ENCODE assay signal across 11 cellular contexts in genomic region chr20:50149481-50150254, GRCh38. TPM values are rescaled to one million over a fixed set of nuclear protein-coding genes. Genes with fewer than 3 reads are reported as not detected.
DNase-seq lines count a peak whose midpoint lies in the region; ATAC-seq, FAIRE-seq and TF ChIP-seq lines count a peak whose summit lies in the region.
"Had no signal": no experiment of that assay in that cellular context is flagged by ENCODE, and none has a peak within 500 bp of the region (broad histone marks: within the 10 kb centered on the region; RNA-seq: fewer than 3 reads in every experiment).

No MANE protein-coding gene starts in this region.

- H2BK120ac ChIP-seq in H9 (ENCODE audit: low read depth, low read length, poor library complexity, severe bottlenecking) (no peak overlapping the region), neuronal stem cell (ENCODE audit: low read depth, low read length) (no peak overlapping the region)

- CTCF ChIA-PET in A549 (lab: Yijun Ruan, JAX), result interaction anchor here (0.5 to 9.3 kb wide), 10 partner anchors 9 to 608 kb away, joined by 3 to 161 read pairs (median 4); no protein-coding TSS in a partner anchor
- CTCF ChIA-PET in mammary epithelial cell (lab: Charles Lee; ENCODE audit: low non-redundant PET), result no interaction called here

- H3K4me3 ChIP-seq in A549 (no peak overlapping the region), mammary epithelial cell (replicated peaks in 1 of 3; ENCODE audit: insufficient read depth in 1 of 3, low read depth in 2 of 3, low read length in 3 of 3) (no peak overlapping the region), neuronal stem cell (ENCODE audit: low read length in 2 of 2) (no peak overlapping the region)
- H3K4me3 ChIP-seq: ascending aorta had no signal

- peak overlapping the region; percentile 41 to 54 (median 53); a peak in 3 of 7 replicates for H3K27ac Mint-ChIP-seq in H9

- ATAC-seq in A549, result no peak
- no peak for ATAC-seq in GM21737 (IDR thresholded peaks at IDR 0.05; ENCODE audit: unreplicated experiment)

- H3K27ac ChIP-seq in A549, result peak overlapping the region in 1 of 2 experiments; percentile 95; a peak in 3 of 6 replicates
- H3K27ac ChIP-seq in H9 (ENCODE audit: insufficient read length, low read depth, low read length), result no peak overlapping the region
- no peak overlapping the region for H3K27ac ChIP-seq in mammary epithelial cell (ENCODE audit: insufficient read depth, low read depth, low read length)
- H3K27ac ChIP-seq in neuronal stem cell (replicated peaks; ENCODE audit: low read length), result no peak overlapping the region

- no peak overlapping the region for H2BK15ac ChIP-seq in H9 (ENCODE audit: low read depth, low read length)
- no peak overlapping the region for H2BK15ac ChIP-seq in neuronal stem cell (ENCODE audit: low read length)

- H3K23ac ChIP-seq in H9 (ENCODE audit: insufficient read length, low read depth, low read length) (no peak overlapping the region), neuronal stem cell (ENCODE audit: low read depth, low read length, poor library complexity) (no peak overlapping the region)

- peaks cover 47 to 62% of the 10 kb centered on the region in 2 experiments for H3K4me1 Mint-ChIP-seq in H9

- TF ChIP-seq CTCF in A549 (IDR thresholded peaks at IDR 0.05) (no peak), H9 (conservative IDR thresholded peaks at IDR 0.05) (no peak), mammary epithelial cell (conservative IDR thresholded peaks at IDR 0.05 in 1 of 2, IDR thresholded peaks at IDR 0.05 in 1 of 2; ENCODE audit: extremely low read depth in 1 of 2, insufficient read depth in 1 of 2, low read depth in 1 of 2, low read length in 2 of 2) (no peak)

- intact Hi-C loops in mammary epithelial cell (cut with micrococcal nuclease), result no loop called here

- no peak overlapping the region for H2AK5ac ChIP-seq in H9 (ENCODE audit: insufficient read length, low read length)
- H2AK5ac ChIP-seq in neuronal stem cell (ENCODE audit: low read depth, low read length), result no peak overlapping the region

- peaks cover 7% of the 10 kb centered on the region for H3K27me3 Mint-ChIP-seq in H9 (ENCODE audit: low read depth)

- H2BK5ac ChIP-seq in H9 (ENCODE audit: insufficient read length, low read length) (no peak overlapping the region), neuronal stem cell (ENCODE audit: low read length) (no peak overlapping the region)

- peaks cover 66% of the 10 kb centered on the region for H3K4me1 ChIP-seq in A549
- peaks cover 24% of the 10 kb centered on the region; the same call in 1 of the 2 replicates for H3K4me1 ChIP-seq in H9 (ENCODE audit: insufficient read depth, low read length)
- peaks cover 63% of the 10 kb centered on the region for H3K4me1 ChIP-seq in mammary epithelial cell (ENCODE audit: insufficient read depth, low read length)
- H3K4me1 ChIP-seq in neuronal stem cell (ENCODE audit: control insufficient read depth in 2 of 2, insufficient read depth in 1 of 2, low read depth in 1 of 2, low read length in 2 of 2), result peaks cover 24 to 27% of the 10 kb centered on the region in 2 donors

- no peaks in the 10 kb centered on the region for H3K9me3 ChIP-seq in A549
- H3K9me3 ChIP-seq in H9 (ENCODE audit: control insufficient read depth, low read depth, low read length), result no peaks in the 10 kb centered on the region
- no peaks in the 10 kb centered on the region for H3K9me3 ChIP-seq in mammary epithelial cell (replicated peaks; ENCODE audit: insufficient read depth, low read length)
- no peaks in the 10 kb centered on the region for H3K9me3 ChIP-seq in neuronal stem cell (replicated peaks in 1 of 2; ENCODE audit: control insufficient read depth in 2 of 2, insufficient read depth in 1 of 2, low read depth in 1 of 2, low read length in 2 of 2)
- H3K9me3 ChIP-seq: ascending aorta had no signal

- no peak for TF ChIP-seq POLR2A in A549 (IDR thresholded peaks at IDR 0.05; ENCODE audit: low read length)

- H3K23me2 ChIP-seq in H9 (ENCODE audit: insufficient read length, low read depth, low read length, poor library complexity, severe bottlenecking), result peaks cover 8% of the 10 kb centered on the region

- H4K5ac ChIP-seq in H9 (ENCODE audit: insufficient read length, low read depth, low read length), result no peak overlapping the region

- H3K9me3 Mint-ChIP-seq in H9, result no peaks in the 10 kb centered on the region

- FAIRE-seq in A549 (lab: Jason Lieb, UNC), result no peak
- FAIRE-seq: GM18507 had no signal

- no peak for DNase-seq in A549 (ENCODE audit: low read depth in 1 of 2, low spot score in 1 of 2)
- no peak for DNase-seq in H9
- no peak for DNase-seq in mammary epithelial cell
- no peak for DNase-seq in neuronal stem cell (ENCODE audit: low spot score)
- DNase-seq in dermis blood vessel endothelial cell, result no peak
- DNase-seq in COLO829 (ENCODE audit: low spot score), result no peak
- no peak for DNase-seq in islet precursor cell
- DNase-seq: NCI-H2171 had no signal

- H3K36me3 ChIP-seq in mammary epithelial cell (ENCODE audit: insufficient read depth, low read length) (peaks cover 17% of the 10 kb centered on the region), neuronal stem cell (replicated peaks in 1 of 2; ENCODE audit: control insufficient read depth in 2 of 2, insufficient read depth in 2 of 2, low read length in 2 of 2) (peaks cover 7 to 49% of the 10 kb centered on the region in 2 donors)

- H4K20me1 ChIP-seq in H9 (ENCODE audit: control insufficient read depth, insufficient read depth, insufficient read length) (no peaks in the 10 kb centered on the region), mammary epithelial cell (ENCODE audit: insufficient read depth, low read length) (no peaks in the 10 kb centered on the region)

- dilution Hi-C loops in mammary epithelial cell (cut with HindIII; ENCODE audit: low sequenced_read_pairs), result no loop called here

- TF ChIP-seq RAD21 in A549 (conservative IDR thresholded peaks at IDR 0.05 in 1 of 2, IDR thresholded peaks at IDR 0.05 in 1 of 2), result no peak

- no peak overlapping the region for H2BK20ac ChIP-seq in H9 (ENCODE audit: low read depth, low read length, poor library complexity, severe bottlenecking)

- H3K79me1 ChIP-seq in H9 (ENCODE audit: insufficient read depth, low read depth, low read length, poor library complexity, severe bottlenecking), result peaks cover 14% of the 10 kb centered on the region
- H3K79me1 ChIP-seq in neuronal stem cell (ENCODE audit: low read depth, low read length), result peaks cover 11% of the 10 kb centered on the region

- H3T11ph ChIP-seq in H9 (ENCODE audit: low read length), result no peak overlapping the region

- H3K18ac ChIP-seq in H9 (ENCODE audit: insufficient read length, low read depth, low read length) (no peak overlapping the region), neuronal stem cell (ENCODE audit: low read length) (no peak overlapping the region)

- no TSS peak for BruUV-seq in mammary epithelial cell (replicated peaks; lab: Mats Ljungman, UMichigan)

- H3K14ac ChIP-seq in H9 (ENCODE audit: insufficient read depth, low read length) (no peak overlapping the region), neuronal stem cell (ENCODE audit: low read length) (no peak overlapping the region)

- POLR2A ChIA-PET in A549 (lab: Yijun Ruan, JAX), result no interaction called here

- TF ChIP-seq EP300 in A549 (IDR thresholded peaks at IDR 0.05), result no peak

- no peak overlapping the region for H3K4ac ChIP-seq in H9 (ENCODE audit: low read depth, low read length)
- no peak overlapping the region for H3K4ac ChIP-seq in neuronal stem cell (ENCODE audit: low read length)

- 86% methylated on average over 16 of the region's 16 CpGs for WGBS in A549 (ENCODE audit: missing lambda C conversion rate)
- WGBS in H9 (ENCODE audit: extremely low coverage, insufficient read length, low lambda C conversion rate), result no CpG with 5 or more reads among the region's 16 CpGs
- WGBS in mammary epithelial cell (ENCODE audit: low coverage, missing lambda C conversion rate), result 53% methylated on average over 9 of the region's 16 CpGs
- WGBS in neuronal stem cell (ENCODE audit: extremely low coverage in 2 of 2, insufficient read length in 2 of 2, insufficient replicate concordance in 1 of 2), 2 donors, result no CpG with 5 or more reads among the region's 16 CpGs

- H2AFZ ChIP-seq in H9 (ENCODE audit: low read length), result no peak overlapping the region
- no peak overlapping the region for H2AFZ ChIP-seq in mammary epithelial cell (ENCODE audit: low read depth, low read length)
- no peak overlapping the region for H2AFZ ChIP-seq in neuronal stem cell (ENCODE audit: low read length)

- in situ Hi-C loops in mammary epithelial cell (cut with MboI; ENCODE audit: low sequenced_read_pairs in 2 of 2), result loop anchor here in 1 of 2 donors (10.0 kb wide), 1 partner anchor 175 kb away; no protein-coding TSS in a partner anchor

- H3K27me3 ChIP-seq in H9 (ENCODE audit: insufficient read depth, low read length) (no peaks in the 10 kb centered on the region; the same call in 1 of the 2 replicates), mammary epithelial cell (ENCODE audit: insufficient read depth, low read length) (no peaks in the 10 kb centered on the region), neuronal stem cell (ENCODE audit: control insufficient read depth in 3 of 3, insufficient read depth in 3 of 3, low read depth in 1 of 3, low read length in 3 of 3) (no peaks in the 10 kb centered on the region)
- H3K27me3 ChIP-seq: ascending aorta had no signal

- H3K4me2 ChIP-seq in A549 (peak overlapping the region; percentile 99; the same call in 2 of the 3 replicates), H9 (ENCODE audit: insufficient read depth, insufficient read length, low read length) (no peak overlapping the region), mammary epithelial cell (ENCODE audit: insufficient read depth, low read depth, low read length) (peak overlapping the region; percentile 49), neuronal stem cell (ENCODE audit: insufficient read depth, low read length, poor library complexity, severe bottlenecking) (no peak overlapping the region)

- H3K79me2 ChIP-seq in H9 (ENCODE audit: insufficient read depth, low read length), result peaks cover 14% of the 10 kb centered on the region; the same call in 1 of the 2 replicates
- H3K79me2 ChIP-seq in mammary epithelial cell (ENCODE audit: insufficient read depth, low read length), result peaks cover 85% of the 10 kb centered on the region

- H3K4me3 Mint-ChIP-seq in H9, result no peak overlapping the region

- no peak overlapping the region for H4K91ac ChIP-seq in H9 (ENCODE audit: insufficient read length, low read depth, low read length)
- no peak overlapping the region for H4K91ac ChIP-seq in neuronal stem cell (ENCODE audit: low read depth, low read length, poor library complexity)

- H2BK12ac ChIP-seq in H9 (ENCODE audit: insufficient read length, low read depth, low read length), result no peak overlapping the region
- H2BK12ac ChIP-seq in neuronal stem cell (ENCODE audit: low read length), result no peak overlapping the region

- peaks cover 17 to 34% (median 30%) of the 10 kb centered on the region in 3 experiments; a peak in 6 of 7 replicates for H3K36me3 Mint-ChIP-seq in H9 (ENCODE audit: insufficient read depth in 1 of 3, low read depth in 3 of 3)

- no peak overlapping the region for H4K8ac ChIP-seq in H9 (replicated peaks; ENCODE audit: insufficient read length, low read depth, low read length)
- no peak overlapping the region for H4K8ac ChIP-seq in neuronal stem cell (ENCODE audit: low read depth, low read length)

- H3K9ac ChIP-seq in H9 (ENCODE audit: extremely low read depth, insufficient read length, low read length), result no peak overlapping the region
- H3K9ac ChIP-seq in mammary epithelial cell (ENCODE audit: insufficient read depth, low read length), result peak overlapping the region; percentile 9
- H3K9ac ChIP-seq in neuronal stem cell (ENCODE audit: low read depth, low read length, poor library complexity), result peak overlapping the region; percentile 65

- H3K56ac ChIP-seq in H9 (ENCODE audit: insufficient read length, low read depth, low read length), result no peak overlapping the region

RNA-seq across cellular contexts. Expression of gene PEDS1, which starts 3.9 kb away (rescaled TPM):
- 24.5 and 33.5 TPM in 2 replicates for polyA plus RNA-seq in A549 (2011; rRNA removed)
- 42.2 and 62.3 TPM in 2 replicates for polyA plus RNA-seq in A549 (2012; cell fraction: cytosol; rRNA removed)
- polyA plus RNA-seq in A549 (2012; cell fraction: nucleus; rRNA removed), result 37.3 and 53.0 TPM in 2 replicates
- 23.1 to 26.5 TPM (median 25.8 TPM) in 3 replicates for polyA plus RNA-seq in A549 (2017; fragmentation: RNase III; extraction: RNeasy Plus Mini Kit Qiagen cat#74134 plus additional on column Dnase treatment)
- polyA minus RNA-seq in A549 (2011; rRNA and poly(A)+ RNA removed), result 59.2 and 69.8 TPM in 2 replicates
- total RNA-seq in H9 (2021), result 29.3 and 32.4 TPM in 2 replicates
- 10 to 100 TPM; 28.8 to 29.5 TPM for total RNA-seq in mammary epithelial cell
- 66.2 TPM for polyA plus RNA-seq in mammary epithelial cell
- 90.1 TPM for polyA minus RNA-seq in mammary epithelial cell
- 29.7 TPM for polyA plus RNA-seq in neuronal stem cell (2013, experiment 1 of 2)
- 29.3 TPM for polyA plus RNA-seq in neuronal stem cell (2013, experiment 2 of 2)
- 17.2 and 20.8 TPM in 2 replicates for total RNA-seq in dermis blood vessel endothelial cell

RNA-seq across cellular contexts. Expression of gene UBE2V1, which starts 36.7 kb away (rescaled TPM):
- polyA plus RNA-seq in A549 (2011; rRNA removed), result 114 and 141 TPM in 2 replicates
- 71.2 and 72.5 TPM in 2 replicates for polyA plus RNA-seq in A549 (2012; cell fraction: cytosol; rRNA removed)
- 26.1 and 63.7 TPM in 2 replicates for polyA plus RNA-seq in A549 (2012; cell fraction: nucleus; rRNA removed)
- polyA plus RNA-seq in A549 (2017; fragmentation: RNase III; extraction: RNeasy Plus Mini Kit Qiagen cat#74134 plus additional on column Dnase treatment), result 129 to 143 TPM (median 130 TPM) in 3 replicates
- polyA minus RNA-seq in A549 (2011; rRNA and poly(A)+ RNA removed), result 62.8 and 69.9 TPM in 2 replicates
- 152 and 165 TPM in 2 replicates for total RNA-seq in H9 (2021)
- 100 to 1,000 TPM in 1 of 2 donors, 10 to 100 TPM in 1; 54.8 to 119 TPM for total RNA-seq in mammary epithelial cell
- polyA plus RNA-seq in mammary epithelial cell, result 109 TPM
- 157 TPM for polyA minus RNA-seq in mammary epithelial cell
- polyA plus RNA-seq in neuronal stem cell (2013, experiment 1 of 2), result 261 TPM
- polyA plus RNA-seq in neuronal stem cell (2013, experiment 2 of 2), result 262 TPM
- 33.5 and 62.6 TPM in 2 replicates for total RNA-seq in dermis blood vessel endothelial cell

RNA-seq across cellular contexts. Expression of gene CEBPB, which starts 41.0 kb away (rescaled TPM):
- polyA plus RNA-seq in A549 (2011; rRNA removed), result 35.9 and 45.4 TPM in 2 replicates
- polyA plus RNA-seq in A549 (2012; cell fraction: cytosol; rRNA removed), result 71.1 and 106 TPM in 2 replicates
- polyA plus RNA-seq in A549 (2012; cell fraction: nucleus; rRNA removed), result 82.9 and 128 TPM in 2 replicates
- 58.9 to 74.0 TPM (median 66.6 TPM) in 3 replicates for polyA plus RNA-seq in A549 (2017; fragmentation: RNase III; extraction: RNeasy Plus Mini Kit Qiagen cat#74134 plus additional on column Dnase treatment)
- 18.3 and 20.0 TPM in 2 replicates for polyA minus RNA-seq in A549 (2011; rRNA and poly(A)+ RNA removed)
- 22.6 and 25.3 TPM in 2 replicates for total RNA-seq in H9 (2021)
- 100 to 1,000 TPM in 1 of 2 donors, 10 to 100 TPM in 1; 81.9 to 166 TPM for total RNA-seq in mammary epithelial cell
- 35.3 TPM for polyA plus RNA-seq in mammary epithelial cell
- polyA minus RNA-seq in mammary epithelial cell, result 6.8 TPM
- polyA plus RNA-seq in neuronal stem cell (2013, experiment 1 of 2), result 3.2 TPM
- 3.2 TPM for polyA plus RNA-seq in neuronal stem cell (2013, experiment 2 of 2)
- total RNA-seq in dermis blood vessel endothelial cell, result 18.4 and 29.1 TPM in 2 replicates

Comparison
In these comparisons a context has a peak if more than half of its experiments do, and no peak if none do; other contexts are left out.
1. H3K4me2 ChIP-seq: peak in A549 (single experiment) and mammary epithelial cell (single experiment); none in H9 (single experiment) and neuronal stem cell (single experiment).